Comparison of ENCODE assay signal across 8 cellular contexts in genomic region chr5:119470851-119471451, GRCh38. TPM values are rescaled to one million over a fixed set of nuclear protein-coding genes. Genes with fewer than 3 reads are reported as not detected.
DNase-seq lines count a peak whose midpoint lies in the region; ATAC-seq and TF ChIP-seq lines count a peak whose summit lies in the region.

No MANE protein-coding gene starts in this region.

- peak; percentile 17 to 66 (median 54) for TF ChIP-seq CTCF in heart right ventricle (IDR thresholded peaks at IDR 0.05)
- TF ChIP-seq CTCF in right atrium auricular region (IDR thresholded peaks at IDR 0.05) = peak in 1 of 2 donors; percentile 64
- TF ChIP-seq CTCF in GM23338 (conservative IDR thresholded peaks at IDR 0.05; ENCODE audit: low read depth in 2 of 2) = peak; percentile 64 to 89
- TF ChIP-seq CTCF in NB4 (IDR thresholded peaks at IDR 0.05; ENCODE audit: low read depth, low read length) = peak; percentile 57
- peak; percentile 71 for TF ChIP-seq CTCF in cardiac fibroblast (IDR thresholded peaks at IDR 0.05; ENCODE audit: low read depth, low read length)

- intact Hi-C loops in heart right ventricle (cut with DNase I) = no loop called here
- intact Hi-C loops in naive thymus-derived CD4-positive, alpha-beta T cell (cut with micrococcal nuclease) = loop anchor here (1.0 to 5.0 kb wide), 3 partner anchors 271 to 986 kb away; no protein-coding TSS in a partner anchor

- CTCF ChIA-PET in naive thymus-derived CD4-positive, alpha-beta T cell (lab: Charles Lee) = interaction anchor here (0.8 kb wide), 1 partner anchor 483 kb away, joined by 3 read pairs; no protein-coding TSS in a partner anchor

- H3K27me3 ChIP-seq in heart right ventricle = no peaks in the 10 kb centered on the region
- no peaks in the 10 kb centered on the region for H3K27me3 ChIP-seq in right atrium auricular region
- H3K27me3 ChIP-seq in GM23338 (ENCODE audit: insufficient read depth) = no peaks in the 10 kb centered on the region
- H3K27me3 ChIP-seq in naive thymus-derived CD4-positive, alpha-beta T cell (ENCODE audit: control insufficient read depth in 2 of 2, insufficient read depth in 2 of 2, low read length in 2 of 2) = no peaks in the 10 kb centered on the region

- TF ChIP-seq POLR2A in NB4 (IDR thresholded peaks at IDR 0.05; ENCODE audit: extremely low read depth, insufficient read length) = no peak

- H3K9me3 ChIP-seq in heart right ventricle (peaks cover 0 to 31% (median 18%) of the 10 kb centered on the region in 11 donors), right atrium auricular region (peaks cover 0 to 24% of the 10 kb centered on the region in 2 donors)
- peaks cover 0 to 9% (median 0%) of the 10 kb centered on the region in 3 experiments for H3K9me3 ChIP-seq in naive thymus-derived CD4-positive, alpha-beta T cell (ENCODE audit: control insufficient read depth in 2 of 3, low read length in 3 of 3)

- H3F3A ChIP-seq in GM23338 (replicated peaks; ENCODE audit: low read depth) = no peaks in the 10 kb centered on the region

- H3K4me3 Mint-ChIP-seq in GM23338 = peak overlapping the region; percentile 11; the same call in 2 of the 3 replicates
- no peak overlapping the region for H3K4me3 Mint-ChIP-seq in naive thymus-derived CD4-positive, alpha-beta T cell

- peaks cover 73% of the 10 kb centered on the region for H3K79me2 ChIP-seq in GM23338 (replicated peaks; ENCODE audit: insufficient read depth)

- no peaks in the 10 kb centered on the region for H3K27me3 Mint-ChIP-seq in GM23338 (ENCODE audit: insufficient read depth, low read depth, poor library complexity)
- no peaks in the 10 kb centered on the region for H3K27me3 Mint-ChIP-seq in naive thymus-derived CD4-positive, alpha-beta T cell

- DNase-seq in heart right ventricle (no peak), right atrium auricular region (ENCODE audit: low spot score) (no peak), GM23338 (ENCODE audit: low spot score) (peak; percentile 56), NB4 (ENCODE audit: low read depth) (peak; percentile 59), cardiac fibroblast (ENCODE audit: low read depth in 2 of 2) (peak; percentile 64), NCI-H2107 (lab: John Stamatoyannopoulos, UW) (no peak)
- DNase-seq in naive thymus-derived CD4-positive, alpha-beta T cell = peak in 5 of 9 donors; percentile 16 to 29 (median 20)
- DNase-seq in stimulated activated CD4-positive, alpha-beta T cell treated with anti-CD3 and anti-CD28 coated beads, Interleukin-4, amount 100 ng/mL, for 4 hours = no peak

- H3K27ac ChIP-seq in heart right ventricle (no peak overlapping the region), right atrium auricular region (no peak overlapping the region), GM23338 (ENCODE audit: low read depth) (no peak overlapping the region)
- no peak overlapping the region for H3K27ac ChIP-seq in naive thymus-derived CD4-positive, alpha-beta T cell (ENCODE audit: low read depth, low read length)

- H3K4me3 ChIP-seq in heart right ventricle (no peak overlapping the region), right atrium auricular region (no peak overlapping the region), GM23338 (0 out of 2 replicates have a peak overlapping the region, but pooled peaks have one; percentile 11), NB4 (ENCODE audit: low read depth, low read length) (no peak overlapping the region), cardiac fibroblast (replicated peaks in 1 of 2; ENCODE audit: low read depth in 2 of 2, low read length in 2 of 2) (no peak overlapping the region)
- H3K4me3 ChIP-seq in naive thymus-derived CD4-positive, alpha-beta T cell (ENCODE audit: low read length) = no peak overlapping the region

- H3K4me1 ChIP-seq in heart right ventricle (peaks cover 0 to 14% (median 4%) of the 10 kb centered on the region in 9 donors), right atrium auricular region (no peaks in the 10 kb centered on the region), GM23338 (ENCODE audit: insufficient read depth) (peaks cover 30% of the 10 kb centered on the region)
- H3K4me1 ChIP-seq in naive thymus-derived CD4-positive, alpha-beta T cell (ENCODE audit: control insufficient read depth in 2 of 2, insufficient read depth in 2 of 2, low read length in 2 of 2) = no peaks in the 10 kb centered on the region

- peaks cover 24% of the 10 kb centered on the region for H3K9me3 Mint-ChIP-seq in GM23338
- H3K9me3 Mint-ChIP-seq in naive thymus-derived CD4-positive, alpha-beta T cell = peaks cover 4 to 48% (median 19%) of the 10 kb centered on the region in 11 donors

- peaks cover 0 to 49% (median 22%) of the 10 kb centered on the region in 9 donors for H3K36me3 ChIP-seq in heart right ventricle
- peaks cover 14% of the 10 kb centered on the region for H3K36me3 ChIP-seq in right atrium auricular region
- H3K36me3 ChIP-seq in GM23338 (ENCODE audit: insufficient read depth) = peaks cover 5% of the 10 kb centered on the region; the same call in 1 of the 2 replicates
- H3K36me3 ChIP-seq in naive thymus-derived CD4-positive, alpha-beta T cell (ENCODE audit: control insufficient read depth in 2 of 3, insufficient read depth in 3 of 3, low read length in 3 of 3) = peaks cover 0 to 3% (median 0%) of the 10 kb centered on the region in 3 experiments

- WGBS in heart right ventricle, 2 donors = 63 to 66% methylated on average over 3 of the region's 3 CpGs

- H3K27ac Mint-ChIP-seq in GM23338 = no peak overlapping the region
- no peak overlapping the region for H3K27ac Mint-ChIP-seq in naive thymus-derived CD4-positive, alpha-beta T cell

- H3K9me2 ChIP-seq in GM23338 (ENCODE audit: insufficient read depth) = no peaks in the 10 kb centered on the region

- peaks cover 37% of the 10 kb centered on the region for H3K4me1 Mint-ChIP-seq in GM23338
- H3K4me1 Mint-ChIP-seq in naive thymus-derived CD4-positive, alpha-beta T cell = peaks cover 3 to 26% (median 22%) of the 10 kb centered on the region in 7 donors

- POLR2A ChIA-PET in naive thymus-derived CD4-positive, alpha-beta T cell (lab: Charles Lee) = no interaction called here

- ATAC-seq in heart right ventricle = no peak
- peak; percentile 29 for ATAC-seq in GM23338
- no peak for ATAC-seq in naive thymus-derived CD4-positive, alpha-beta T cell

- H2AFZ ChIP-seq in GM23338 = no peak overlapping the region

- H4K20me1 ChIP-seq in GM23338 (replicated peaks; ENCODE audit: insufficient read depth) = peaks cover 23% of the 10 kb centered on the region; the same call in 1 of the 2 replicates

- peaks cover 58% of the 10 kb centered on the region for H3K36me3 Mint-ChIP-seq in GM23338 (ENCODE audit: low read depth)
- peaks cover 27 to 71% (median 59%) of the 10 kb centered on the region in 5 donors for H3K36me3 Mint-ChIP-seq in naive thymus-derived CD4-positive, alpha-beta T cell

- H3K4me2 ChIP-seq in GM23338 = peak overlapping the region; percentile 61

TF ChIP-seq in GM23338, 12 proteins besides CTCF, POLR2A, EP300 and RAD21 (continues in another document):
- TF ChIP-seq ZNF114 (CRISPR knock-in tag; IDR thresholded peaks at IDR 0.05) (no peak), STAT1 (IDR thresholded peaks at IDR 0.05; ENCODE audit: unreplicated experiment) (no peak), ZNF331 (CRISPR knock-in tag; IDR thresholded peaks at IDR 0.05; ENCODE audit: low read depth) (no peak), NANOG (IDR thresholded peaks at IDR 0.05; ENCODE audit: borderline replicate concordance) (no peak), EZH2phosphoT487 (IDR thresholded peaks at IDR 0.05; ENCODE audit: unreplicated experiment) (no peak), REST (IDR thresholded peaks at IDR 0.05; ENCODE audit: unreplicated experiment) (no peak), JUNB (IDR thresholded peaks at IDR 0.05; ENCODE audit: unreplicated experiment) (no peak)

RNA-seq across cellular contexts. Expression of gene HSD17B4, which starts 18.7 kb away (rescaled TPM):
- total RNA-seq in heart right ventricle (100 to 1,000 TPM; 193 to 325 (median 216) TPM), right atrium auricular region (100 to 1,000 TPM; 122 to 170 TPM)
- polyA plus RNA-seq in heart right ventricle (100 to 1,000 TPM; 130 to 217 TPM), GM23338 (2016; fragmentation: Nextera tagmentation; extraction: Ambion mirVana) (328 and 332 TPM in 2 replicates)
- total RNA-seq in GM23338 (2014; rRNA removed; shearing (Covaris generic)) = 277 and 326 TPM in 2 replicates
- 10 to 100 TPM; 22.5 to 77.2 (median 71.0) TPM for total RNA-seq in naive thymus-derived CD4-positive, alpha-beta T cell
- 100 to 1,000 TPM in 1 of 2 donors, 10 to 100 TPM in 1; 55.7 to 131 TPM for polyA plus RNA-seq in naive thymus-derived CD4-positive, alpha-beta T cell

Comparison
In these comparisons a context has a peak if more than half of its experiments do, and no peak if none do; other contexts are left out.
1. DNase-seq: peak in GM23338 (single experiment), NB4 (single experiment), cardiac fibroblast (2 of 2) and naive thymus-derived CD4-positive, alpha-beta T cell (5 of 9); none in heart right ventricle (0 of 2), right atrium auricular region (single experiment), NCI-H2107 (single experiment) and stimulated activated CD4-positive, alpha-beta T cell treated with anti-CD3 and anti-CD28 coated beads, Interleukin-4, amount 100 ng/mL, for 4 hours (0 of 2).
2. intact Hi-C loops: an anchor here in naive thymus-derived CD4-positive, alpha-beta T cell (1.0 to 5.0 kb wide); none called in heart right ventricle.